In genomic region chr1:167553136-167554027, GRCh38 we compare ENCODE assay signal across 1 cellular context.
TF ChIP-seq lines count a peak whose summit lies in the region.

TSS of gene CREG1 (minus strand) at chr1:167553762.

TF ChIP-seq in K562, 482 proteins besides CTCF, POLR2A, EP300 and RAD21 (continued from another document and continues in another):
- TF ChIP-seq NEUROD1 (IDR thresholded peaks at IDR 0.05; ENCODE audit: borderline replicate concordance, low read depth, low read length, partially characterized antibody) (peak; percentile 31), RBM22 (IDR thresholded peaks at IDR 0.05; ENCODE audit: low read depth, low read length, poor library complexity, severe bottlenecking) (peak; percentile 54), MEIS2 (IDR thresholded peaks at IDR 0.05; ENCODE audit: partially characterized antibody) (peak; percentile 35), THRA (IDR thresholded peaks at IDR 0.05) (no peak), GATAD2B (IDR thresholded peaks at IDR 0.05; ENCODE audit: borderline replicate concordance) (peak; percentile 99), ZNF449 (CRISPR knock-in tag; IDR thresholded peaks at IDR 0.05) (no peak), FOXP1 (CRISPR knock-in tag; IDR thresholded peaks at IDR 0.05) (no peak), ZNF134 (CRISPR knock-in tag; conservative IDR thresholded peaks at IDR 0.05) (no peak; the same call in 1 of the 2 replicates), CAMTA2 (CRISPR knock-in tag; conservative IDR thresholded peaks at IDR 0.05) (no peak), ZNF140 (CRISPR knock-in tag; IDR thresholded peaks at IDR 0.05) (no peak), HEY1 (CRISPR knock-in tag; IDR thresholded peaks at IDR 0.05; ENCODE audit: borderline replicate concordance) (no peak), HDAC2 (IDR thresholded peaks at IDR 0.05) (no peak), RHOXF2B (CRISPR knock-in tag; conservative IDR thresholded peaks at IDR 0.05) (no peak), E2F8 (IDR thresholded peaks at IDR 0.05; ENCODE audit: low read depth, partially characterized antibody) (no peak), NR4A1 (CRISPR knock-in tag; IDR thresholded peaks at IDR 0.05) (peak; percentile 76; the same call in 1 of the 2 replicates), NR4A1 (tag; IDR thresholded peaks at IDR 0.05) (peak; percentile 91), MYNN (IDR thresholded peaks at IDR 0.05) (no peak), MYNN (CRISPR knock-in tag; IDR thresholded peaks at IDR 0.05) (no peak), CBX8 (IDR thresholded peaks at IDR 0.05; ENCODE audit: borderline replicate concordance, extremely low read depth, low read depth, low read length, poor library complexity, severe bottlenecking) (no peak), HNRNPUL1 (IDR thresholded peaks at IDR 0.05; ENCODE audit: low read length) (no peak), ERF (CRISPR knock-in tag; IDR thresholded peaks at IDR 0.05) (peak; percentile 95), KLF13 (tag; IDR thresholded peaks at IDR 0.05; ENCODE audit: borderline replicate concordance, low read depth) (no peak), SAFB (IDR thresholded peaks at IDR 0.05; ENCODE audit: borderline replicate concordance, low read depth, low read length) (peak; percentile 97), SRF (CRISPR knock-in tag; IDR thresholded peaks at IDR 0.05) (0 out of 4 replicates have a peak, but pooled peaks of 1 of the 2 experiments have one; percentile 44), FOS (IDR thresholded peaks at IDR 0.05; ENCODE audit: extremely low read depth, insufficient read length) (no peak), KAT8 (IDR thresholded peaks at IDR 0.05; ENCODE audit: low read depth) (no peak), ZKSCAN1 (IDR thresholded peaks at IDR 0.05; ENCODE audit: low read depth, low read length) (no peak), EZH2 (IDR thresholded peaks at IDR 0.05; ENCODE audit: borderline replicate concordance, low read depth, low read length) (no peak), HDAC8 (tag; IDR thresholded peaks at IDR 0.05) (peak; percentile 65; the same call in 1 of the 2 replicates), ZNF24 (IDR thresholded peaks at IDR 0.05) (0 out of 2 replicates have a peak, but pooled peaks have one; percentile 40), SRSF1 (IDR thresholded peaks at IDR 0.05; ENCODE audit: low read depth, low read length) (no peak), ZNF253 (CRISPR knock-in tag; conservative IDR thresholded peaks at IDR 0.05) (no peak), NFIC (IDR thresholded peaks at IDR 0.05) (peak; percentile 8; the same call in 1 of the 2 replicates), FIP1L1 (IDR thresholded peaks at IDR 0.05; ENCODE audit: low read depth, low read length, poor library complexity, severe bottlenecking) (peak; percentile 82), PTRF (tag; IDR thresholded peaks at IDR 0.05) (no peak), CBX1 (IDR thresholded peaks at IDR 0.05; ENCODE audit: low read depth) (peak; percentile 84), ZNF511 (CRISPR knock-in tag; IDR thresholded peaks at IDR 0.05) (0 out of 2 replicates have a peak, but pooled peaks have one; percentile 56), SP2 (IDR thresholded peaks at IDR 0.05; ENCODE audit: extremely low read depth, low read depth, low read length, poor library complexity, severe bottlenecking) (peak; percentile 22), SIN3B (IDR thresholded peaks at IDR 0.05; ENCODE audit: low read depth) (peak; percentile 80), RNF2 (IDR thresholded peaks at IDR 0.05) (no peak), MIER1 (IDR thresholded peaks at IDR 0.05; ENCODE audit: low read depth) (no peak), MEF2A (IDR thresholded peaks at IDR 0.05; ENCODE audit: control insufficient read depth, low read depth, low read length) (no peak), PPARD (CRISPR knock-in tag; IDR thresholded peaks at IDR 0.05) (no peak), ZNF764 (CRISPR knock-in tag; IDR thresholded peaks at IDR 0.05; ENCODE audit: low read depth) (no peak), SRSF7 (optimal IDR thresholded peaks at IDR 0.05; ENCODE audit: low read depth, low read length) (no peak), NR0B1 (IDR thresholded peaks at IDR 0.05; ENCODE audit: partially characterized antibody) (no peak), HNRNPK (IDR thresholded peaks at IDR 0.05; ENCODE audit: low read depth, low read length, poor library complexity, severe bottlenecking) (no peak), CHCHD3 (CRISPR knock-in tag; IDR thresholded peaks at IDR 0.05) (no peak; the same call in 1 of the 2 replicates), HMG20B (CRISPR knock-in tag; IDR thresholded peaks at IDR 0.05) (no peak), CHD1 (IDR thresholded peaks at IDR 0.05; ENCODE audit: low read length) (no peak), ZBTB34 (CRISPR knock-in tag; IDR thresholded peaks at IDR 0.05) (no peak), ZNF76 (CRISPR knock-in tag; IDR thresholded peaks at IDR 0.05; ENCODE audit: borderline replicate concordance) (peak; percentile 55; the same call in 1 of the 2 replicates), ZNF124 (CRISPR knock-in tag; IDR thresholded peaks at IDR 0.05) (no peak), CBX2 (IDR thresholded peaks at IDR 0.05; ENCODE audit: insufficient read depth, low read length, poor library complexity, severe bottlenecking) (no peak), TCF7 (IDR thresholded peaks at IDR 0.05; ENCODE audit: borderline replicate concordance) (no peak), ZNF224 (CRISPR knock-in tag; IDR thresholded peaks at IDR 0.05) (no peak), ZSCAN29 (IDR thresholded peaks at IDR 0.05) (peak; percentile 62; the same call in 1 of the 2 replicates), ZNF583 (CRISPR knock-in tag; IDR thresholded peaks at IDR 0.05) (0 out of 2 replicates have a peak, but pooled peaks have one; percentile 57), FOXK1 (CRISPR knock-in tag; IDR thresholded peaks at IDR 0.05; ENCODE audit: borderline replicate concordance) (no peak)
- TF ChIP-seq, protein P1, sequence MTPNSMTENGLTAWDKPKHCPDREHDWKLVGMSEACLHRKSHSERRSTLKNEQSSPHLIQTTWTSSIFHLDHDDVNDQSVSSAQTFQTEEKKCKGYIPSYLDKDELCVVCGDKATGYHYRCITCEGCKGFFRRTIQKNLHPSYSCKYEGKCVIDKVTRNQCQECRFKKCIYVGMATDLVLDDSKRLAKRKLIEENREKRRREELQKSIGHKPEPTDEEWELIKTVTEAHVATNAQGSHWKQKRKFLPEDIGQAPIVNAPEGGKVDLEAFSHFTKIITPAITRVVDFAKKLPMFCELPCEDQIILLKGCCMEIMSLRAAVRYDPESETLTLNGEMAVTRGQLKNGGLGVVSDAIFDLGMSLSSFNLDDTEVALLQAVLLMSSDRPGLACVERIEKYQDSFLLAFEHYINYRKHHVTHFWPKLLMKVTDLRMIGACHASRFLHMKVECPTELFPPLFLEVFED (CRISPR knock-in tag; conservative IDR thresholded peaks at IDR 0.05): no peak
- TF ChIP-seq, protein P2, sequence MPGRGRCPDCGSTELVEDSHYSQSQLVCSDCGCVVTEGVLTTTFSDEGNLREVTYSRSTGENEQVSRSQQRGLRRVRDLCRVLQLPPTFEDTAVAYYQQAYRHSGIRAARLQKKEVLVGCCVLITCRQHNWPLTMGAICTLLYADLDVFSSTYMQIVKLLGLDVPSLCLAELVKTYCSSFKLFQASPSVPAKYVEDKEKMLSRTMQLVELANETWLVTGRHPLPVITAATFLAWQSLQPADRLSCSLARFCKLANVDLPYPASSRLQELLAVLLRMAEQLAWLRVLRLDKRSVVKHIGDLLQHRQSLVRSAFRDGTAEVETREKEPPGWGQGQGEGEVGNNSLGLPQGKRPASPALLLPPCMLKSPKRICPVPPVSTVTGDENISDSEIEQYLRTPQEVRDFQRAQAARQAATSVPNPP (IDR thresholded peaks at IDR 0.05; ENCODE audit: borderline replicate concordance, insufficient read depth, insufficient read length): no peak
- TF ChIP-seq, protein P3, sequence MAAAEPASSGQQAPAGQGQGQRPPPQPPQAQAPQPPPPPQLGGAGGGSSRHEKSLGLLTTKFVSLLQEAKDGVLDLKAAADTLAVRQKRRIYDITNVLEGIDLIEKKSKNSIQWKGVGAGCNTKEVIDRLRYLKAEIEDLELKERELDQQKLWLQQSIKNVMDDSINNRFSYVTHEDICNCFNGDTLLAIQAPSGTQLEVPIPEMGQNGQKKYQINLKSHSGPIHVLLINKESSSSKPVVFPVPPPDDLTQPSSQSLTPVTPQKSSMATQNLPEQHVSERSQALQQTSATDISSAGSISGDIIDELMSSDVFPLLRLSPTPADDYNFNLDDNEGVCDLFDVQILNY (CRISPR knock-in tag; IDR thresholded peaks at IDR 0.05): peak; percentile 40; the same call in 1 of the 2 replicates
- TF ChIP-seq, protein P4, sequence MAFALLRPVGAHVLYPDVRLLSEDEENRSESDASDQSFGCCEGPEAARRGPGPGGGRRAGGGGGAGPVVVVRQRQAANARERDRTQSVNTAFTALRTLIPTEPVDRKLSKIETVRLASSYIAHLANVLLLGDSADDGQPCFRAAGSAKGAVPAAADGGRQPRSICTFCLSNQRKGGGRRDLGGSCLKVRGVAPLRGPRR (CRISPR knock-in tag; IDR thresholded peaks at IDR 0.05): no peak
- TF ChIP-seq, protein P5, sequence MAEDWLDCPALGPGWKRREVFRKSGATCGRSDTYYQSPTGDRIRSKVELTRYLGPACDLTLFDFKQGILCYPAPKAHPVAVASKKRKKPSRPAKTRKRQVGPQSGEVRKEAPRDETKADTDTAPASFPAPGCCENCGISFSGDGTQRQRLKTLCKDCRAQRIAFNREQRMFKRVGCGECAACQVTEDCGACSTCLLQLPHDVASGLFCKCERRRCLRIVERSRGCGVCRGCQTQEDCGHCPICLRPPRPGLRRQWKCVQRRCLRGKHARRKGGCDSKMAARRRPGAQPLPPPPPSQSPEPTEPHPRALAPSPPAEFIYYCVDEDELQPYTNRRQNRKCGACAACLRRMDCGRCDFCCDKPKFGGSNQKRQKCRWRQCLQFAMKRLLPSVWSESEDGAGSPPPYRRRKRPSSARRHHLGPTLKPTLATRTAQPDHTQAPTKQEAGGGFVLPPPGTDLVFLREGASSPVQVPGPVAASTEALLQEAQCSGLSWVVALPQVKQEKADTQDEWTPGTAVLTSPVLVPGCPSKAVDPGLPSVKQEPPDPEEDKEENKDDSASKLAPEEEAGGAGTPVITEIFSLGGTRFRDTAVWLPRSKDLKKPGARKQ (CRISPR knock-in tag; IDR thresholded peaks at IDR 0.05): no peak
